Comparison of ENCODE assay signal across 25 cellular contexts in the genomic region with DNA sequence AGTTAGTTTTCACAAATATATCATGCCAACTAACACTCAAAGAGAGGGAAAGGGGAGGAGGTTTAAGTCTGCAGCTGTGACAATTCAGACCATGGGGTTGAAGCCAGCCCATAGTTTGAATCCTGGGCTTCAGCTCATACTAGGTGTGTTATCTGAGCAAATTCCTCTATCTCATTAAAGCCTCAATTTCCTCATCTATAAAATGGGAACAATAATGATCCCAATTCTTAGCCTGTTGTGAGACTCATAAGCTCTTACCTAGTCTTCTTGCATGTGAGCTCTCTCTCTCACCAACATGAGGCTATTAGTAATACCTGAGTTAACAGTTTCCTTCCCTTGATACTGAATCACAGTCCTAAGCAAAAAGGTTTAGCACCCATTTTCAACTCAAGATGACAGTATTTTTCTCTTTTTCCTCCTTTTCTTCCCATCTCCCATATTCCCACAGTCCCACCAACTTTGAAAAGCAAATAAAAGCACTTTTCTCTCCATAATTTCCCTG.
"Had no signal": no experiment of that assay in that cellular context is flagged by ENCODE, and none has a peak within 500 bp of the region (broad histone marks: within the 10 kb centered on the region; RNA-seq: fewer than 3 reads in every experiment).

No MANE protein-coding gene starts in this region.

- ATAC-seq: left lobe of liver; mucosa of descending colon; sciatic nerve; stimulated activated naive B cell treated with anti-CD40 and anti-IgM and Interleukin-4, amounts not matched to agents 10 μg/mL and 1 μg/mL and 100 μg/mL, for 72 hours had no signal

- H3K4me3 Mint-ChIP-seq: activated naive CD8-positive, alpha-beta T cell treated with anti-CD3 and anti-CD28 coated beads, Interleukin-2, amount 10 ng/mL, durations not matched to agents 7 days and 5 days; endodermal cell; stimulated activated naive B cell treated with anti-CD40 and anti-IgM and Interleukin-4, amounts not matched to agents 10 μg/mL and 1 μg/mL and 100 μg/mL, for 72 hours had no signal

- H3K9me3 ChIP-seq: heart right ventricle, lower lobe of right lung, mucosa of descending colon, testis, uterus had no signal

- H3K36me3 ChIP-seq: uterus had no signal

- H3K4me1 ChIP-seq: lower lobe of right lung, testis, uterus had no signal

- H3K27me3 ChIP-seq: heart right ventricle, testis, uterus had no signal

- H3K4me3 ChIP-seq: heart right ventricle, lower lobe of right lung, mucosa of descending colon, testis, uterus had no signal

- H3K27ac ChIP-seq: epithelial cell of prostate, heart right ventricle, lower lobe of right lung, testis, uterus, VCaP had no signal

- DNase-seq: activated CD4-positive, alpha-beta T cell treated with anti-CD3 and anti-CD28 coated beads, Interleukin-2, amount 50 U/mL, for 1 hour; activated CD8-positive, alpha-beta memory T cell treated with anti-CD3 and anti-CD28 coated beads for 24 hours; activated CD8-positive, alpha-beta memory T cell treated with anti-CD3 and anti-CD28 coated beads, Interleukin-2, amount 50 U/mL, for 4 hours; activated gamma-delta T cell treated with Interleukin-2 at 50 U/mL for 16 hours; activated naive CD8-positive, alpha-beta T cell treated with anti-CD3 and anti-CD28 coated beads, Interleukin-2, amount 10 ng/mL, durations not matched to agents 7 days and 5 days; amygdala; cortex of kidney; endodermal cell; heart right ventricle; islet precursor cell; lower lobe of right lung; mesendoderm; mucosa of descending colon; nucleus accumbens; small intestine; stimulated activated CD4-positive, alpha-beta T cell treated with anti-CD3 and anti-CD28 coated beads, Interleukin-2, amount 100 ng/mL, for 24 hours; stimulated activated naive B cell treated with anti-CD40 and anti-IgM and Interleukin-4, amounts not matched to agents 10 μg/mL and 1 μg/mL and 100 μg/mL, for 72 hours; SW 1271; testis; trophoblast cell; uterus had no signal

- H3K27ac Mint-ChIP-seq: activated naive CD8-positive, alpha-beta T cell treated with anti-CD3 and anti-CD28 coated beads, Interleukin-2, amount 10 ng/mL, durations not matched to agents 7 days and 5 days had no signal

- H3K27me3 Mint-ChIP-seq: activated naive CD8-positive, alpha-beta T cell treated with anti-CD3 and anti-CD28 coated beads, Interleukin-2, amount 10 ng/mL, durations not matched to agents 7 days and 5 days; stimulated activated naive B cell treated with anti-CD40 and anti-IgM and Interleukin-4, amounts not matched to agents 10 μg/mL and 1 μg/mL and 100 μg/mL, for 72 hours had no signal

- FAIRE-seq: small intestine had no signal
